In genomic region chr1:204565617-204566582, GRCh38 we compare ENCODE assay signal across 8 cellular contexts. TPM values are rescaled to one million over a fixed set of nuclear protein-coding genes. Genes with fewer than 3 reads are reported as not detected.
DNase-seq lines count a peak whose midpoint lies in the region; ATAC-seq and TF ChIP-seq lines count a peak whose summit lies in the region.

No MANE protein-coding gene starts in this region.

- TF ChIP-seq CTCF in DOHH2 (IDR thresholded peaks at IDR 0.05; ENCODE audit: low read depth, low read length, poor library complexity, severe bottlenecking) (peak; percentile 72), colonic mucosa (IDR thresholded peaks at IDR 0.05) (peak; percentile 66), lower lobe of right lung (IDR thresholded peaks at IDR 0.05) (peak; percentile 66)

- intact Hi-C loops in activated CD4-positive, alpha-beta T cell treated with anti-CD3 and anti-CD28 coated beads for 36 hours (cut with DNase I, micrococcal nuclease), result loop anchor here (1.0 to 2.0 kb wide), 4 partner anchors 45 to 241 kb away; no protein-coding TSS in a partner anchor
- intact Hi-C loops in colonic mucosa (cut with DNase I) (loop anchor here (2.0 to 10.0 kb wide), 3 partner anchors 197 to 379 kb away; no protein-coding TSS in a partner anchor), lower lobe of right lung (cut with DNase I) (no loop called here)

- peak overlapping the region; percentile 90 for H3K27ac ChIP-seq in DOHH2 (ENCODE audit: low read depth, low read length)
- H3K27ac ChIP-seq in colonic mucosa, result no peak overlapping the region
- H3K27ac ChIP-seq in lower lobe of right lung, result no peak overlapping the region

- POLR2A ChIA-PET in activated CD4-positive, alpha-beta T cell treated with anti-CD3 and anti-CD28 coated beads for 36 hours (lab: Charles Lee), result interaction anchor here (0.6 to 1.3 kb wide), 6 partner anchors 38 to 241 kb away, joined by 3 to 6 read pairs (median 4); no protein-coding TSS in a partner anchor

- H3K4me1 ChIP-seq in DOHH2 (ENCODE audit: control insufficient read depth, low read length), result peaks cover 55% of the 10 kb centered on the region
- H3K4me1 ChIP-seq in colonic mucosa, result no peaks in the 10 kb centered on the region
- peaks cover 4% of the 10 kb centered on the region for H3K4me1 ChIP-seq in lower lobe of right lung

- peak overlapping the region; percentile 81 for H3K27ac Mint-ChIP-seq in activated CD4-positive, alpha-beta T cell treated with anti-CD3 and anti-CD28 coated beads for 36 hours

- H3K27me3 ChIP-seq in DOHH2 (ENCODE audit: control insufficient read depth, low read length) (no peaks in the 10 kb centered on the region), colonic mucosa (no peaks in the 10 kb centered on the region), lower lobe of right lung (ENCODE audit: low read depth) (no peaks in the 10 kb centered on the region)

- H4K20me1 ChIP-seq in DOHH2 (ENCODE audit: control insufficient read depth, insufficient read depth, low read depth, low read length), result peaks cover 11% of the 10 kb centered on the region; the same call in 1 of the 2 replicates

- H3F3A ChIP-seq in DOHH2 (ENCODE audit: control insufficient read depth, insufficient read depth), result peaks cover 31% of the 10 kb centered on the region

- H3K36me3 ChIP-seq in DOHH2 (ENCODE audit: control insufficient read depth, low read length), result peaks cover 66% of the 10 kb centered on the region
- H3K36me3 ChIP-seq in colonic mucosa, result no peaks in the 10 kb centered on the region
- peaks cover 13% of the 10 kb centered on the region for H3K36me3 ChIP-seq in lower lobe of right lung

- ATAC-seq in HG03378 (IDR thresholded peaks at IDR 0.05; ENCODE audit: unreplicated experiment) (peak; percentile 49), lower lobe of right lung (peak; percentile 73 to 80), HG03196 (IDR thresholded peaks at IDR 0.05; ENCODE audit: unreplicated experiment) (no peak)
- ATAC-seq in activated CD4-positive, alpha-beta T cell treated with anti-CD3 and anti-CD28 coated beads for 36 hours, result peak; percentile 81

- H3K4me2 ChIP-seq in DOHH2 (ENCODE audit: low read length), result peak overlapping the region; percentile 75

- H3K9me3 Mint-ChIP-seq in activated CD4-positive, alpha-beta T cell treated with anti-CD3 and anti-CD28 coated beads for 36 hours (ENCODE audit: low read depth), result no peaks in the 10 kb centered on the region

- H3K4me3 ChIP-seq in DOHH2 (ENCODE audit: low read length), result peak overlapping the region; percentile 57
- H3K4me3 ChIP-seq in colonic mucosa, result no peak overlapping the region
- no peak overlapping the region for H3K4me3 ChIP-seq in lower lobe of right lung

- H3K36me3 Mint-ChIP-seq in activated CD4-positive, alpha-beta T cell treated with anti-CD3 and anti-CD28 coated beads for 36 hours (ENCODE audit: low read depth), result peaks cover 24% of the 10 kb centered on the region

- CTCF ChIA-PET in activated CD4-positive, alpha-beta T cell treated with anti-CD3 and anti-CD28 coated beads for 36 hours (lab: Charles Lee), result interaction anchor here (0.6 to 6.8 kb wide), 51 partner anchors 8 to 604 kb away, joined by 3 to 126 read pairs (median 3); no protein-coding TSS in a partner anchor

- no peaks in the 10 kb centered on the region for H3K9me3 ChIP-seq in DOHH2 (ENCODE audit: control insufficient read depth, insufficient read depth, low read length)
- no peaks in the 10 kb centered on the region for H3K9me3 ChIP-seq in colonic mucosa
- no peaks in the 10 kb centered on the region for H3K9me3 ChIP-seq in lower lobe of right lung

- no peak overlapping the region for H3K4me3 Mint-ChIP-seq in activated CD4-positive, alpha-beta T cell treated with anti-CD3 and anti-CD28 coated beads for 36 hours

- H3K4me1 Mint-ChIP-seq in activated CD4-positive, alpha-beta T cell treated with anti-CD3 and anti-CD28 coated beads for 36 hours, result peaks cover 54% of the 10 kb centered on the region

- H3K9me2 ChIP-seq in DOHH2 (replicated peaks; ENCODE audit: control insufficient read depth, low read length), result no peaks in the 10 kb centered on the region

- no peaks in the 10 kb centered on the region for H3K27me3 Mint-ChIP-seq in activated CD4-positive, alpha-beta T cell treated with anti-CD3 and anti-CD28 coated beads for 36 hours

- peak; percentile 78 for DNase-seq in NCI-H446 treated with DMSO at 0.1 percent for 48 hours (lab: John Stamatoyannopoulos, UW)
- peak; percentile 76 for DNase-seq in activated CD4-positive, alpha-beta T cell treated with anti-CD3 and anti-CD28 coated beads for 36 hours
- DNase-seq in colonic mucosa, result peak; percentile 48
- no peak for DNase-seq in lower lobe of right lung
- peak; percentile 14 to 17 for DNase-seq in stimulated activated CD8-positive, alpha-beta memory T cell treated with anti-CD3 and anti-CD28 coated beads, Interleukin-2, amount 100 ng/mL, for 48 hours (ENCODE audit: low read depth in 2 of 2)

- peaks cover 21% of the 10 kb centered on the region for H3K79me2 ChIP-seq in DOHH2 (ENCODE audit: control insufficient read depth, low read length)

- no peak overlapping the region for H3K9ac ChIP-seq in colonic mucosa (ENCODE audit: low read depth in 2 of 2, low read length in 2 of 2)

RNA-seq across cellular contexts. Expression of gene MDM4, which starts 49.7 kb away (rescaled TPM):
- total RNA-seq in activated CD4-positive, alpha-beta T cell treated with anti-CD3 and anti-CD28 coated beads for 36 hours, result 10 to 100 TPM; 89.1 to 94.6 TPM
- 10 to 100 TPM; 43.7 to 49.8 TPM for total RNA-seq in colonic mucosa
- 77.9 TPM for total RNA-seq in lower lobe of right lung
